ENCODE assay signal across 8 cellular contexts in genomic region chr16:71723537-71724319, GRCh38. TPM values are rescaled to one million over a fixed set of nuclear protein-coding genes. Genes with fewer than 3 reads are reported as not detected.
DNase-seq lines count a peak whose midpoint lies in the region; ATAC-seq and TF ChIP-seq lines count a peak whose summit lies in the region.

No MANE protein-coding gene starts in this region.

- H3K4me1 Mint-ChIP-seq in activated naive CD8-positive, alpha-beta T cell treated with anti-CD3 and anti-CD28 coated beads, Interleukin-2, amount 50 U/mL, for 24 hours, result peaks cover 20% of the 10 kb centered on the region
- H3K4me1 Mint-ChIP-seq in progenitor cell of endocrine pancreas (ENCODE audit: low read depth), result peaks cover 11% of the 10 kb centered on the region

- H3K36me3 Mint-ChIP-seq in activated naive CD8-positive, alpha-beta T cell treated with anti-CD3 and anti-CD28 coated beads, Interleukin-2, amount 50 U/mL, for 24 hours (ENCODE audit: low read depth), result no peaks in the 10 kb centered on the region
- no peaks in the 10 kb centered on the region for H3K36me3 Mint-ChIP-seq in progenitor cell of endocrine pancreas (ENCODE audit: insufficient read depth)

- TF ChIP-seq CTCF in progenitor cell of endocrine pancreas (IDR thresholded peaks at IDR 0.05; ENCODE audit: unreplicated experiment), result peak; percentile 31

- ATAC-seq in GM21825 (IDR thresholded peaks at IDR 0.05; ENCODE audit: unreplicated experiment), result peak; percentile 71
- ATAC-seq in activated naive CD8-positive, alpha-beta T cell treated with anti-CD3 and anti-CD28 coated beads, Interleukin-2, amount 50 U/mL, for 24 hours, result peak; percentile 80
- peak; percentile 82 to 93 for ATAC-seq in left cardiac atrium

- peaks cover 6% of the 10 kb centered on the region for H3K27me3 Mint-ChIP-seq in activated naive CD8-positive, alpha-beta T cell treated with anti-CD3 and anti-CD28 coated beads, Interleukin-2, amount 50 U/mL, for 24 hours
- H3K27me3 Mint-ChIP-seq in progenitor cell of endocrine pancreas, result peaks cover 10% of the 10 kb centered on the region

- no peaks in the 10 kb centered on the region for H3K9me3 Mint-ChIP-seq in activated naive CD8-positive, alpha-beta T cell treated with anti-CD3 and anti-CD28 coated beads, Interleukin-2, amount 50 U/mL, for 24 hours
- no peaks in the 10 kb centered on the region for H3K9me3 Mint-ChIP-seq in progenitor cell of endocrine pancreas (ENCODE audit: low read depth)

- intact Hi-C loops in left cardiac atrium (cut with DNase I), result no loop called here

- no peak overlapping the region for H3K27ac Mint-ChIP-seq in activated naive CD8-positive, alpha-beta T cell treated with anti-CD3 and anti-CD28 coated beads, Interleukin-2, amount 50 U/mL, for 24 hours
- peak overlapping the region; percentile 93 for H3K27ac Mint-ChIP-seq in progenitor cell of endocrine pancreas

- DNase-seq in GF-D8 (lab: John Stamatoyannopoulos, UW) (peak; percentile 8), LHCN-M2 (ENCODE audit: low read depth) (peak; percentile 55), SW 1271 (lab: John Stamatoyannopoulos, UW) (peak; percentile 23 to 67), left cardiac atrium (peak; percentile 77), progenitor cell of endocrine pancreas (ENCODE audit: low spot score, unreplicated experiment) (peak; percentile 73), ureter (ENCODE audit: low spot score) (peak; percentile 71)
- peak; percentile 84 for DNase-seq in activated naive CD8-positive, alpha-beta T cell treated with anti-CD3 and anti-CD28 coated beads, Interleukin-2, amount 50 U/mL, for 24 hours

- H3K4me3 Mint-ChIP-seq in activated naive CD8-positive, alpha-beta T cell treated with anti-CD3 and anti-CD28 coated beads, Interleukin-2, amount 50 U/mL, for 24 hours, result peak overlapping the region; percentile 82
- peak overlapping the region; percentile 80 for H3K4me3 Mint-ChIP-seq in progenitor cell of endocrine pancreas (ENCODE audit: low read depth)

RNA-seq across cellular contexts. Expression of gene PHLPP2, which starts 0.8 kb away (rescaled TPM):
- total RNA-seq in LHCN-M2 (2014; rRNA removed) (9.3 and 10.3 TPM in 2 replicates), left cardiac atrium (1 to 10 TPM; 4.6 to 6.9 TPM), progenitor cell of endocrine pancreas (11.9 and 12.7 TPM in 2 replicates), ureter (8.2 TPM)
- 2.9 TPM for polyA plus RNA-seq in LHCN-M2 (2012)

Comparison
In these comparisons a context has a peak if more than half of its experiments do, and no peak if none do; other contexts are left out.
1. Peak in every context shown above with its lines: DNase-seq and ATAC-seq.
2. DNase-seq: peak in every context shown above with its lines; median percentile 84 in activated naive CD8-positive, alpha-beta T cell treated with anti-CD3 and anti-CD28 coated beads, Interleukin-2, amount 50 U/mL, for 24 hours; 77 in left cardiac atrium; 73 in progenitor cell of endocrine pancreas; 71 in ureter; 55 in LHCN-M2; 45 in SW 1271; 8 in GF-D8.